ENCODE assay signal across 8 cellular contexts in genomic region chr16:73058221-73058615, GRCh38. TPM values are rescaled to one million over a fixed set of nuclear protein-coding genes. Genes with fewer than 3 reads are reported as not detected.
DNase-seq lines count a peak whose midpoint lies in the region; ATAC-seq and TF ChIP-seq lines count a peak whose summit lies in the region.

No MANE protein-coding gene starts in this region.

- H3K4me3 ChIP-seq in muscle layer of colon (ENCODE audit: low read depth in 1 of 2, low read length in 2 of 2) = peak overlapping the region in 1 of 2 donors; percentile 52

- H3K9me3 ChIP-seq in muscle layer of colon (ENCODE audit: low read length) = no peaks in the 10 kb centered on the region

- peak; percentile 76 for ATAC-seq in GM18907 (IDR thresholded peaks at IDR 0.05; ENCODE audit: unreplicated experiment)
- peak; percentile 59 for ATAC-seq in HG02981 (IDR thresholded peaks at IDR 0.05; ENCODE audit: unreplicated experiment)

- DNase-seq in RPMI7951 (ENCODE audit: low read depth) (peak; percentile 63), ecto neural progenitor cell (ENCODE audit: low spot score) (peak; percentile 66), NCI-H128 (lab: John Stamatoyannopoulos, UW; ENCODE audit: unreplicated experiment) (no peak)
- no peak for DNase-seq in stimulated activated CD4-positive, alpha-beta T cell treated with anti-CD3 and anti-CD28 coated beads, Interleukin-2, amount 100 ng/mL, for 48 hours

- peaks cover 57% of the 10 kb centered on the region for H3K4me1 ChIP-seq in muscle layer of colon (ENCODE audit: insufficient read depth, low read length)

- H3K36me3 ChIP-seq in muscle layer of colon (ENCODE audit: insufficient read depth, low read length) = no peaks in the 10 kb centered on the region

- TF ChIP-seq CTCF in C4-2B (conservative IDR thresholded peaks at IDR 0.05) = no peak

- no peak overlapping the region for H3K9ac ChIP-seq in muscle layer of colon (ENCODE audit: low read length)

- H3K27ac ChIP-seq in C4-2B (peak overlapping the region; percentile 96), muscle layer of colon (ENCODE audit: low read depth, low read length) (peak overlapping the region; percentile 66)

- H3K27me3 ChIP-seq in muscle layer of colon (ENCODE audit: control insufficient read depth in 1 of 2, insufficient read depth in 2 of 2, low read length in 2 of 2) = no peaks in the 10 kb centered on the region

RNA-seq across cellular contexts. Expression of gene ZFHX3, which starts 10.3 kb away (rescaled TPM):
- 2.0 and 2.2 TPM in 2 replicates for total RNA-seq in RPMI7951 (2014; rRNA removed; shearing (Covaris generic))

Comparison
In these comparisons a context has a peak if more than half of its experiments do, and no peak if none do; other contexts are left out.
1. DNase-seq: peak in RPMI7951 (single experiment) and ecto neural progenitor cell (single experiment); none in NCI-H128 (single experiment) and stimulated activated CD4-positive, alpha-beta T cell treated with anti-CD3 and anti-CD28 coated beads, Interleukin-2, amount 100 ng/mL, for 48 hours (0 of 2).